In the genomic region with DNA sequence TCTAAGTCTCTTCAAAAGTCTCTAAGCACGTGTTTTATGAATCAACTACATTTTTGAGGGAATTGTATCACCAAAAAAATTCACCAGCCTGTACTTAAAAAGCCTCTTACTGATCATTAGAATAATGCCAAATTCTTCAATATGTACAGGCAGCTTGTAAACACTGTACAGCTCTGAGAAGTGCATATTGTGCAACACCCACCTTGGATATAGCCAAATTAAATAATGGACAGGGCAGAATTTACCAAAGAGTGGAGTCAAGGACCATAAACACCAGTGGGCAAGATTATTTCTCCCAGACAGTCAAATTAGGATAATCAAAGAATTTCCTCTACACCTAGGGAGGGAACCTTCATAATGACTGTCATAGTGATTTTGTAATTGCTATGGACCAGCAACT, we compare ENCODE assay signal across 21 cellular contexts.
DNase-seq lines count a peak whose midpoint lies in the region; ATAC-seq, FAIRE-seq and TF ChIP-seq lines count a peak whose summit lies in the region.
"Had no signal": no experiment of that assay in that cellular context is flagged by ENCODE, and none has a peak within 500 bp of the region (broad histone marks: within the 10 kb centered on the region; RNA-seq: fewer than 3 reads in every experiment).

No MANE protein-coding gene starts in this region.

- no peaks in the 10 kb centered on the region for H3K27me3 ChIP-seq in K562 (ENCODE audit: control insufficient read depth in 2 of 2, insufficient read depth in 2 of 2, low read length in 2 of 2)
- H3K27me3 ChIP-seq in HepG2 (ENCODE audit: control insufficient read depth in 1 of 2, insufficient read depth in 2 of 2, low read length in 2 of 2) = no peaks in the 10 kb centered on the region
- H3K27me3 ChIP-seq in osteoblast (ENCODE audit: insufficient read depth, low read length) = no peaks in the 10 kb centered on the region
- H3K27me3 ChIP-seq: BLaER1 treated with 17β-estradiol and CSF1 and Interleukin-3, amounts not matched to agents 10 nM and 100 nM had no signal

- H3K27ac ChIP-seq in K562 (ENCODE audit: extremely low read depth, low read depth, low read length) (no peak overlapping the region), HepG2 (ENCODE audit: extremely low read length, insufficient read depth, low read length) (no peak overlapping the region), osteoblast (ENCODE audit: low read depth, low read length) (no peak overlapping the region), substantia nigra (ENCODE audit: low read depth, low read length, poor library complexity, severe bottlenecking) (no peak overlapping the region)
- H3K27ac ChIP-seq: 22Rv1; A549; BLaER1 treated with 17β-estradiol and CSF1 and Interleukin-3, amounts not matched to agents 10 nM and 100 nM; C4-2B had no signal

- no peak for TF ChIP-seq POLR2A in K562 (conservative IDR thresholded peaks at IDR 0.05)
- no peak for TF ChIP-seq POLR2A in HepG2 (IDR thresholded peaks at IDR 0.05; ENCODE audit: insufficient read depth in 1 of 2, low read depth in 2 of 2, low read length in 2 of 2)

- TF ChIP-seq EP300 in K562 (IDR thresholded peaks at IDR 0.05; ENCODE audit: low read length) (no peak), HepG2 (IDR thresholded peaks at IDR 0.05; ENCODE audit: low read depth in 2 of 2, low read length in 2 of 2) (no peak), HepG2 (CRISPR knock-in tag; IDR thresholded peaks at IDR 0.05; ENCODE audit: borderline replicate concordance) (no peak)

- no peak for FAIRE-seq in K562 (lab: Jason Lieb, UNC)
- FAIRE-seq in HepG2 (lab: Jason Lieb, UNC) = no peak
- FAIRE-seq: A549, D721Med, G401.6, GM12891, GM19239 had no signal

- no peaks in the 10 kb centered on the region for H3K4me1 Mint-ChIP-seq in naive thymus-derived CD8-positive, alpha-beta T cell
- H3K4me1 Mint-ChIP-seq: B cell had no signal

- H3K36me3 ChIP-seq in K562 (ENCODE audit: control insufficient read depth, insufficient read depth, low read length) (no peaks in the 10 kb centered on the region), HepG2 (replicated peaks in 1 of 2; ENCODE audit: control insufficient read depth in 1 of 2, insufficient read depth in 2 of 2, low read length in 2 of 2) (no peaks in the 10 kb centered on the region), osteoblast (ENCODE audit: insufficient read depth, low read length) (no peaks in the 10 kb centered on the region)
- H3K36me3 ChIP-seq: BLaER1 treated with 17β-estradiol and CSF1 and Interleukin-3, amounts not matched to agents 10 nM and 100 nM had no signal

- no peak overlapping the region for H3K4me3 ChIP-seq in K562
- no peak overlapping the region for H3K4me3 ChIP-seq in HepG2 (replicated peaks in 1 of 3; ENCODE audit: insufficient read depth in 1 of 3, low read depth in 2 of 3, low read length in 3 of 3)
- no peak overlapping the region for H3K4me3 ChIP-seq in osteoblast (ENCODE audit: insufficient read depth, low read length)
- H3K4me3 ChIP-seq: A549; BLaER1 treated with 17β-estradiol and CSF1 and Interleukin-3, amounts not matched to agents 10 nM and 100 nM had no signal

- H3K4me1 ChIP-seq in K562 (replicated peaks in 1 of 2; ENCODE audit: control insufficient read depth in 2 of 2, insufficient read depth in 2 of 2, low read length in 2 of 2) (no peaks in the 10 kb centered on the region), HepG2 (ENCODE audit: insufficient read depth, low read length) (no peaks in the 10 kb centered on the region), osteoblast (ENCODE audit: insufficient read depth, low read length) (no peaks in the 10 kb centered on the region)
- H3K4me1 ChIP-seq: A549; BLaER1 treated with 17β-estradiol and CSF1 and Interleukin-3, amounts not matched to agents 10 nM and 100 nM; Caco-2 had no signal

- H3K36me3 Mint-ChIP-seq in naive thymus-derived CD8-positive, alpha-beta T cell = no peaks in the 10 kb centered on the region
- H3K36me3 Mint-ChIP-seq: CD8-positive, alpha-beta T cell had no signal

- no peaks in the 10 kb centered on the region for H4K20me1 ChIP-seq in K562 (replicated peaks; ENCODE audit: control insufficient read depth, insufficient read depth, low read length)
- no peaks in the 10 kb centered on the region for H4K20me1 ChIP-seq in HepG2 (ENCODE audit: insufficient read depth, low read length)
- no peaks in the 10 kb centered on the region for H4K20me1 ChIP-seq in osteoblast (ENCODE audit: insufficient read depth, low read length)
- H4K20me1 ChIP-seq: BLaER1 treated with 17β-estradiol and CSF1 and Interleukin-3, amounts not matched to agents 10 nM and 100 nM had no signal

- 0% methylated on average over 1 of the region's 1 CpG for WGBS in K562 (ENCODE audit: insufficient coverage, low coverage, missing lambda C conversion rate)
- 42% methylated on average over 1 of the region's 1 CpG for WGBS in HepG2 (ENCODE audit: low lambda C conversion rate)

- intact Hi-C loops in K562 (cut with micrococcal nuclease) (no loop called here), HepG2 (cut with micrococcal nuclease; ENCODE audit: unreplicated experiment) (no loop called here)

- CTCF ChIA-PET in K562 (lab: Yijun Ruan, JAX; ENCODE audit: low intra/inter-chr PET ratio) = no interaction called here
- CTCF ChIA-PET in HepG2 (lab: Yijun Ruan, JAX; ENCODE audit: low intra/inter-chr PET ratio, low total read pairs) = no interaction called here

- POLR2A ChIA-PET in K562 (lab: Yijun Ruan, JAX) (no interaction called here), HepG2 (lab: Yijun Ruan, JAX) (no interaction called here)
- POLR2A ChIA-PET in naive thymus-derived CD8-positive, alpha-beta T cell (lab: Charles Lee) = no interaction called here

- H3K4me2 ChIP-seq in K562 (ENCODE audit: insufficient read depth, low read length) (no peak overlapping the region), HepG2 (ENCODE audit: low read depth, low read length) (no peak overlapping the region), osteoblast (ENCODE audit: insufficient read depth, low read length) (no peak overlapping the region)
- H3K4me2 ChIP-seq: A549; BLaER1 treated with 17β-estradiol and CSF1 and Interleukin-3, amounts not matched to agents 10 nM and 100 nM had no signal

- peaks cover 0 to 10% (median 4%) of the 10 kb centered on the region in 9 donors for H3K9me3 Mint-ChIP-seq in naive thymus-derived CD8-positive, alpha-beta T cell
- H3K9me3 Mint-ChIP-seq: CD4-positive, alpha-beta T cell; CD8-positive, alpha-beta T cell had no signal

- TF ChIP-seq RAD21 in K562 (CRISPR knock-in tag; conservative IDR thresholded peaks at IDR 0.05 in 1 of 2, IDR thresholded peaks at IDR 0.05 in 1 of 2) = no peak
- no peak for TF ChIP-seq RAD21 in HepG2 (CRISPR knock-in tag; IDR thresholded peaks at IDR 0.05)

- BruUV-seq in K562 (replicated peaks; lab: Mats Ljungman, UMichigan) (no TSS peak), HepG2 (replicated peaks; lab: Mats Ljungman, UMichigan) (no TSS peak)

- ATAC-seq in K562 (no peak), HepG2 (no peak)
- no peak for ATAC-seq in naive thymus-derived CD8-positive, alpha-beta T cell
- ATAC-seq: A549; CD8-positive, alpha-beta T cell had no signal

- DNase-seq in K562 (ENCODE audit: extremely low read depth in 1 of 4, low spot score in 3 of 4) (no peak), HepG2 (ENCODE audit: low spot score) (no peak), osteoblast (ENCODE audit: insufficient read length, low spot score, missing footprints) (peak; percentile 3), substantia nigra (lab: John Stamatoyannopoulos, UW) (no peak)
- DNase-seq in naive thymus-derived CD8-positive, alpha-beta T cell = no peak
- DNase-seq: AML-193; Caco-2; Calu3; CD4-positive, alpha-beta T cell; CD8-positive, alpha-beta T cell; DMS79 treated with DMSO at 0.1 percent for 48 hours; GF-D8 had no signal

- no peak overlapping the region for H3K4me3 Mint-ChIP-seq in naive thymus-derived CD8-positive, alpha-beta T cell
- H3K4me3 Mint-ChIP-seq: B cell; CD4-positive, alpha-beta T cell; CD8-positive, alpha-beta T cell had no signal

- no peaks in the 10 kb centered on the region for H3K9me1 ChIP-seq in K562 (ENCODE audit: control insufficient read depth, insufficient read depth, low read length)

- H3K9me3 ChIP-seq in K562 (replicated peaks; ENCODE audit: control insufficient read depth, insufficient read depth, low read depth, low read length) = peaks cover 3% of the 10 kb centered on the region; the same call in 1 of the 2 replicates
- no peaks in the 10 kb centered on the region for H3K9me3 ChIP-seq in HepG2 (ENCODE audit: low read length)
- H3K9me3 ChIP-seq in osteoblast (ENCODE audit: low read depth, low read length) = peaks cover 1% of the 10 kb centered on the region
- H3K9me3 ChIP-seq: BLaER1 treated with 17β-estradiol and CSF1 and Interleukin-3, amounts not matched to agents 10 nM and 100 nM; Caco-2 had no signal

- H2AFZ ChIP-seq in K562 (ENCODE audit: low read depth, low read length) (no peak overlapping the region), HepG2 (ENCODE audit: low read length) (no peak overlapping the region), osteoblast (ENCODE audit: low read length) (no peak overlapping the region)

- no peak for TF ChIP-seq CTCF in K562 (IDR thresholded peaks at IDR 0.05 in 2 of 3, conservative IDR thresholded peaks at IDR 0.05 in 1 of 3; ENCODE audit: insufficient read depth in 2 of 3, low read depth in 1 of 3, low read length in 3 of 3)
- TF ChIP-seq CTCF in HepG2 (CRISPR knock-in tag; IDR thresholded peaks at IDR 0.05) = no peak
- no peak for TF ChIP-seq CTCF in osteoblast (IDR thresholded peaks at IDR 0.05; ENCODE audit: extremely low read depth, low read depth, low read length)

- H3K27me3 Mint-ChIP-seq in naive thymus-derived CD8-positive, alpha-beta T cell = peaks cover 0 to 5% (median 0%) of the 10 kb centered on the region in 5 donors
- H3K27me3 Mint-ChIP-seq: B cell; CD4-positive, alpha-beta T cell had no signal

- no peak overlapping the region for H3K9ac ChIP-seq in K562 (ENCODE audit: insufficient read depth in 1 of 2, low read depth in 2 of 2, low read length in 2 of 2)
- no peak overlapping the region for H3K9ac ChIP-seq in HepG2 (ENCODE audit: insufficient read depth, low read depth, low read length)
- H3K9ac ChIP-seq: BLaER1 treated with 17β-estradiol and CSF1 and Interleukin-3, amounts not matched to agents 10 nM and 100 nM had no signal

- no peak overlapping the region for H3K27ac Mint-ChIP-seq in naive thymus-derived CD8-positive, alpha-beta T cell
- H3K27ac Mint-ChIP-seq: B cell; CD4-positive, alpha-beta T cell; CD8-positive, alpha-beta T cell had no signal

- no peaks in the 10 kb centered on the region for H3K79me2 ChIP-seq in K562 (ENCODE audit: control insufficient read depth, insufficient read depth, low read length)
- no peaks in the 10 kb centered on the region for H3K79me2 ChIP-seq in HepG2 (ENCODE audit: insufficient read depth, low read length)
- H3K79me2 ChIP-seq in osteoblast (ENCODE audit: insufficient read depth, low read length) = no peaks in the 10 kb centered on the region

- in situ Hi-C loops in K562 (cut with MboI) = no loop called here
- in situ Hi-C loops in HepG2 (cut with HindIII; ENCODE audit: extremely low pct_ligation_motif_present, low pct_unique_long_range_greater_than_20kb) = no loop called here

TF ChIP-seq in K562, 482 proteins besides CTCF, POLR2A, EP300 and RAD21 (continues in another document):
- TF ChIP-seq BCOR (IDR thresholded peaks at IDR 0.05) (no peak), CEBPB (tag; IDR thresholded peaks at IDR 0.05) (peak; percentile 20; the same call in 1 of the 2 replicates)

TF ChIP-seq in HepG2, 621 proteins besides CTCF, POLR2A, EP300 and RAD21:
- TF ChIP-seq CEBPB (IDR thresholded peaks at IDR 0.05; ENCODE audit: borderline replicate concordance, low read depth, low read length) (peak; percentile 71), KDM5B (CRISPR knock-in tag; IDR thresholded peaks at IDR 0.05; ENCODE audit: borderline replicate concordance) (no peak)
TF ChIP-seq in HepG2: peak in this region for 1.

Comparison
In these comparisons a context has a peak if more than half of its experiments do, and no peak if none do; other contexts are left out.
1. Of the 241 proteins assayed by ChIP-seq in both HepG2 and K562: peak only in HepG2: none; only in K562: none; in both: CEBPB; in neither: 239; mixed calls (peak in some experiments, not most) for 1.